In genomic region chr3:49256152-49256551, GRCh38 we compare ENCODE assay signal across 19 cellular contexts.
"Had no signal": no experiment of that assay in that cellular context is flagged by ENCODE, and none has a peak within 500 bp of the region (broad histone marks: within the 10 kb centered on the region; RNA-seq: fewer than 3 reads in every experiment).

No MANE protein-coding gene starts in this region.

- H3K27me3 ChIP-seq: brain microvascular endothelial cell, colonic mucosa, foreskin keratinocyte, neutrophil, pancreas, uterus had no signal

- H3K27ac Mint-ChIP-seq: activated CD4-positive, alpha-beta memory T cell treated with anti-CD3 and anti-CD28 coated beads for 36 hours; activated CD8-positive, alpha-beta memory T cell treated with anti-CD3 and anti-CD28 coated beads, Interleukin-2, amount 10 ng/mL, durations not matched to agents 7 days and 5 days; activated naive CD4-positive, alpha-beta T cell treated with anti-CD3 and anti-CD28 coated beads for 36 hours; activated T-helper 17 cell treated with anti-CD3 and anti-CD28 coated beads, Interleukin-2, amount 50 U/mL, for 72 hours; endodermal cell; naive B cell; stimulated activated naive B cell treated with anti-CD40 and anti-IgM and Interleukin-4, amounts not matched to agents 10 μg/mL and 1 μg/mL and 100 μg/mL, for 72 hours had no signal

- H3K36me3 ChIP-seq: brain microvascular endothelial cell, colonic mucosa, neutrophil, pancreas, uterus had no signal

- H3K4me1 ChIP-seq: colonic mucosa, foreskin keratinocyte, pancreas, uterus had no signal

- ATAC-seq: activated CD8-positive, alpha-beta memory T cell treated with anti-CD3 and anti-CD28 coated beads, Interleukin-2, amount 10 ng/mL, durations not matched to agents 7 days and 5 days; activated T-helper 17 cell treated with anti-CD3 and anti-CD28 coated beads, Interleukin-2, amount 50 U/mL, for 72 hours; foreskin keratinocyte; pancreas; stimulated activated naive B cell treated with anti-CD40 and anti-IgM and Interleukin-4, amounts not matched to agents 10 μg/mL and 1 μg/mL and 100 μg/mL, for 72 hours had no signal

- H3K27ac ChIP-seq: brain microvascular endothelial cell, colonic mucosa, epithelial cell of prostate, foreskin keratinocyte, neutrophil, pancreas had no signal

- H3K27me3 Mint-ChIP-seq: activated CD4-positive, alpha-beta memory T cell treated with anti-CD3 and anti-CD28 coated beads for 36 hours; activated CD8-positive, alpha-beta memory T cell treated with anti-CD3 and anti-CD28 coated beads, Interleukin-2, amount 10 ng/mL, durations not matched to agents 7 days and 5 days; activated T-helper 17 cell treated with anti-CD3 and anti-CD28 coated beads, Interleukin-2, amount 50 U/mL, for 72 hours; naive B cell; stimulated activated naive B cell treated with anti-CD40 and anti-IgM and Interleukin-4, amounts not matched to agents 10 μg/mL and 1 μg/mL and 100 μg/mL, for 72 hours had no signal

- H3K9me3 Mint-ChIP-seq: activated CD4-positive, alpha-beta memory T cell treated with anti-CD3 and anti-CD28 coated beads for 36 hours; activated naive CD4-positive, alpha-beta T cell treated with anti-CD3 and anti-CD28 coated beads for 36 hours; activated T-helper 17 cell treated with anti-CD3 and anti-CD28 coated beads, Interleukin-2, amount 50 U/mL, for 72 hours; central memory CD8-positive, alpha-beta T cell; naive B cell; stimulated activated naive B cell treated with anti-CD40 and anti-IgM and Interleukin-4, amounts not matched to agents 10 μg/mL and 1 μg/mL and 100 μg/mL, for 72 hours had no signal

- H3K4me1 Mint-ChIP-seq: activated T-helper 17 cell treated with anti-CD3 and anti-CD28 coated beads, Interleukin-2, amount 50 U/mL, for 72 hours; central memory CD8-positive, alpha-beta T cell; endodermal cell; stimulated activated naive B cell treated with anti-CD40 and anti-IgM and Interleukin-4, amounts not matched to agents 10 μg/mL and 1 μg/mL and 100 μg/mL, for 72 hours had no signal

- DNase-seq: activated CD4-positive, alpha-beta memory T cell treated with anti-CD3 and anti-CD28 coated beads for 36 hours; activated CD4-positive, CD25-positive, alpha-beta regulatory T cell treated with anti-CD3 and anti-CD28 coated beads, Interleukin-2, amount 50 U/mL, for 72 hours; activated CD8-positive, alpha-beta memory T cell treated with anti-CD3 and anti-CD28 coated beads, Interleukin-2, amount 10 ng/mL, durations not matched to agents 7 days and 5 days; activated naive CD4-positive, alpha-beta T cell treated with anti-CD3 and anti-CD28 coated beads for 36 hours; anterior cingulate cortex; brain microvascular endothelial cell; colonic mucosa; endodermal cell; foreskin keratinocyte; glutamatergic neuron; hypothalamus; naive B cell; pancreas; stimulated activated naive B cell treated with anti-CD40 and anti-IgM and Interleukin-4, amounts not matched to agents 10 μg/mL and 1 μg/mL and 100 μg/mL, for 72 hours had no signal

- H3K4me3 Mint-ChIP-seq: activated CD4-positive, alpha-beta memory T cell treated with anti-CD3 and anti-CD28 coated beads for 36 hours; activated CD8-positive, alpha-beta memory T cell treated with anti-CD3 and anti-CD28 coated beads, Interleukin-2, amount 10 ng/mL, durations not matched to agents 7 days and 5 days; activated naive CD4-positive, alpha-beta T cell treated with anti-CD3 and anti-CD28 coated beads for 36 hours; activated T-helper 17 cell treated with anti-CD3 and anti-CD28 coated beads, Interleukin-2, amount 50 U/mL, for 72 hours; central memory CD8-positive, alpha-beta T cell; endodermal cell; naive B cell; stimulated activated naive B cell treated with anti-CD40 and anti-IgM and Interleukin-4, amounts not matched to agents 10 μg/mL and 1 μg/mL and 100 μg/mL, for 72 hours had no signal

- H3K9me3 ChIP-seq: colonic mucosa, neutrophil, pancreas, uterus had no signal

- H3K4me3 ChIP-seq: colonic mucosa, pancreas, uterus had no signal

- H3K36me3 Mint-ChIP-seq: activated CD4-positive, alpha-beta memory T cell treated with anti-CD3 and anti-CD28 coated beads for 36 hours; activated CD8-positive, alpha-beta memory T cell treated with anti-CD3 and anti-CD28 coated beads, Interleukin-2, amount 10 ng/mL, durations not matched to agents 7 days and 5 days; naive B cell; stimulated activated naive B cell treated with anti-CD40 and anti-IgM and Interleukin-4, amounts not matched to agents 10 μg/mL and 1 μg/mL and 100 μg/mL, for 72 hours had no signal
